Comparison of ENCODE assay signal across 8 cellular contexts in genomic region chr13:42049454-42049780, GRCh38. TPM values are rescaled to one million over a fixed set of nuclear protein-coding genes. Genes with fewer than 3 reads are reported as not detected.
DNase-seq lines count a peak whose midpoint lies in the region; ATAC-seq, FAIRE-seq and TF ChIP-seq lines count a peak whose summit lies in the region.

No MANE protein-coding gene starts in this region.

- FAIRE-seq in A549 (lab: Jason Lieb, UNC) (no peak), RCC 7860 (lab: Jason Lieb, UNC) (no peak)

- no peak overlapping the region for H3K27ac Mint-ChIP-seq in stimulated activated effector memory CD8-positive, alpha-beta T cell treated with anti-CD3 and anti-CD28 coated beads, Interleukin-12 subunit alpha, Interleukin-12 subunit beta, amount 100 ng/mL, for 72 hours

- TF ChIP-seq EP300 in A549 (IDR thresholded peaks at IDR 0.05): no peak

- H3K4me1 ChIP-seq in A549 (peaks cover 20% of the 10 kb centered on the region), right atrium auricular region (peaks cover 0 to 14% of the 10 kb centered on the region in 2 donors)

- H3K4me1 Mint-ChIP-seq in stimulated activated effector memory CD8-positive, alpha-beta T cell treated with anti-CD3 and anti-CD28 coated beads, Interleukin-12 subunit alpha, Interleukin-12 subunit beta, amount 100 ng/mL, for 72 hours: peaks cover 14% of the 10 kb centered on the region

- H3K9me3 Mint-ChIP-seq in stimulated activated effector memory CD8-positive, alpha-beta T cell treated with anti-CD3 and anti-CD28 coated beads, Interleukin-12 subunit alpha, Interleukin-12 subunit beta, amount 100 ng/mL, for 72 hours: no peaks in the 10 kb centered on the region

- H3K9ac ChIP-seq in SU-DHL-6 (ENCODE audit: low read length): peak overlapping the region; percentile 78

- 12% methylated on average over 8 of the region's 11 CpGs for WGBS in A549 (ENCODE audit: missing lambda C conversion rate)

- H3K36me3 Mint-ChIP-seq in stimulated activated effector memory CD8-positive, alpha-beta T cell treated with anti-CD3 and anti-CD28 coated beads, Interleukin-12 subunit alpha, Interleukin-12 subunit beta, amount 100 ng/mL, for 72 hours: peaks cover 8% of the 10 kb centered on the region

- TF ChIP-seq CTCF in A549 (IDR thresholded peaks at IDR 0.05) (no peak), SU-DHL-6 (IDR thresholded peaks at IDR 0.05; ENCODE audit: insufficient read depth, low read length, poor library complexity, severe bottlenecking) (no peak), right atrium auricular region (IDR thresholded peaks at IDR 0.05) (no peak)

- H3K27me3 ChIP-seq in SU-DHL-6 (ENCODE audit: low read length) (no peaks in the 10 kb centered on the region), right atrium auricular region (no peaks in the 10 kb centered on the region)

- H3F3A ChIP-seq in SU-DHL-6 (ENCODE audit: insufficient read depth): peaks cover 22% of the 10 kb centered on the region; the same call in 1 of the 2 replicates

- POLR2A ChIA-PET in A549 (lab: Yijun Ruan, JAX): interaction anchor here (1.7 kb wide), 1 partner anchor 57 kb away, joined by 5 read pairs; no protein-coding TSS in a partner anchor

- H3K4me3 Mint-ChIP-seq in stimulated activated effector memory CD8-positive, alpha-beta T cell treated with anti-CD3 and anti-CD28 coated beads, Interleukin-12 subunit alpha, Interleukin-12 subunit beta, amount 100 ng/mL, for 72 hours: peak overlapping the region; percentile 85

- no peak for TF ChIP-seq RAD21 in A549 (conservative IDR thresholded peaks at IDR 0.05 in 1 of 2, IDR thresholded peaks at IDR 0.05 in 1 of 2)

- CTCF ChIA-PET in A549 (lab: Yijun Ruan, JAX): interaction anchor here (1.0 kb wide), 1 partner anchor 13 kb away, joined by 5 read pairs; no protein-coding TSS in a partner anchor

- peak overlapping the region; percentile 73 for H2AFZ ChIP-seq in SU-DHL-6 (ENCODE audit: low read depth, low read length, severe bottlenecking)

- peak in 1 of 2 experiments; percentile 28; a peak in 3 of 6 replicates for ATAC-seq in A549
- ATAC-seq in GM21367 (IDR thresholded peaks at IDR 0.05; ENCODE audit: unreplicated experiment): peak; percentile 26
- peak; percentile 52 for ATAC-seq in stimulated activated effector memory CD8-positive, alpha-beta T cell treated with anti-CD3 and anti-CD28 coated beads, Interleukin-12 subunit alpha, Interleukin-12 subunit beta, amount 100 ng/mL, for 72 hours

- H3K36me3 ChIP-seq in SU-DHL-6 (ENCODE audit: low read length) (no peaks in the 10 kb centered on the region), right atrium auricular region (no peaks in the 10 kb centered on the region)

- H3K9me3 ChIP-seq in A549 (no peaks in the 10 kb centered on the region), SU-DHL-6 (ENCODE audit: insufficient read depth, low read length) (no peaks in the 10 kb centered on the region), right atrium auricular region (no peaks in the 10 kb centered on the region)

- H4K20me1 ChIP-seq in SU-DHL-6 (ENCODE audit: low read depth, low read length): no peaks in the 10 kb centered on the region

- H3K4me3 ChIP-seq in A549 (peak overlapping the region; percentile 64), SU-DHL-6 (ENCODE audit: insufficient read depth, low read length, poor library complexity, severe bottlenecking) (peak overlapping the region; percentile 51), right atrium auricular region (peak overlapping the region; percentile 60 to 94)

- peak overlapping the region; percentile 63 to 100 for H3K27ac ChIP-seq in A549
- H3K27ac ChIP-seq in SU-DHL-6 (ENCODE audit: low read depth, low read length): no peak overlapping the region
- H3K27ac ChIP-seq in right atrium auricular region: peak overlapping the region; percentile 81 to 93

- H3K4me2 ChIP-seq in A549 (peak overlapping the region; percentile 71), SU-DHL-6 (ENCODE audit: low read depth, low read length, poor library complexity, severe bottlenecking) (peak overlapping the region; percentile 58)

- H3K79me2 ChIP-seq in SU-DHL-6 (ENCODE audit: insufficient read depth, low read length): no peaks in the 10 kb centered on the region

- no peak for DNase-seq in A549 (ENCODE audit: low read depth in 1 of 2, low spot score in 1 of 2)
- no peak for DNase-seq in right atrium auricular region (ENCODE audit: low spot score)
- DNase-seq in stimulated activated effector memory CD8-positive, alpha-beta T cell treated with anti-CD3 and anti-CD28 coated beads, Interleukin-12 subunit alpha, Interleukin-12 subunit beta, amount 100 ng/mL, for 72 hours (ENCODE audit: low spot score in 2 of 2): no peak
- no peak for DNase-seq in CD1c-positive myeloid dendritic cell (ENCODE audit: extremely low spot score)
- no peak for DNase-seq in GM03348 (ENCODE audit: low spot score)
- DNase-seq in RCC 7860 (ENCODE audit: low spot score): no peak

- no peak; the same call in 1 of the 2 replicates for TF ChIP-seq POLR2A in A549 (IDR thresholded peaks at IDR 0.05; ENCODE audit: low read length)

- H3K9me2 ChIP-seq in SU-DHL-6 (replicated peaks; ENCODE audit: insufficient read depth, low read length): no peaks in the 10 kb centered on the region

TF ChIP-seq in A549, 52 proteins besides CTCF, POLR2A, EP300 and RAD21:
- TF ChIP-seq MAX (IDR thresholded peaks at IDR 0.05) (peak; percentile 71), HDAC2 (IDR thresholded peaks at IDR 0.05) (no peak), RFX5 (IDR thresholded peaks at IDR 0.05) (no peak), ZC3H11A (IDR thresholded peaks at IDR 0.05) (no peak), POLR2AphosphoS2 (conservative IDR thresholded peaks at IDR 0.05; ENCODE audit: low read length) (no peak), HOXB5 (CRISPR knock-in tag; IDR thresholded peaks at IDR 0.05) (no peak), KDM1A (IDR thresholded peaks at IDR 0.05; ENCODE audit: low read depth) (no peak), E2F6 (IDR thresholded peaks at IDR 0.05; ENCODE audit: borderline replicate concordance, low read depth) (peak; percentile 86), FOSL2 (IDR thresholded peaks at IDR 0.05) (no peak), FOSL2 (CRISPR knock-in tag; IDR thresholded peaks at IDR 0.05) (no peak), RNF2 (IDR thresholded peaks at IDR 0.05; ENCODE audit: borderline replicate concordance, low read depth) (no peak), BCL3 (IDR thresholded peaks at IDR 0.05) (no peak)

RNA-seq across cellular contexts. Expression of gene DGKH, which starts 1.0 kb away (rescaled TPM):
- polyA plus RNA-seq in A549 (2011; rRNA removed) (6.3 and 6.7 TPM in 2 replicates), A549 (2017; fragmentation: RNase III; extraction: RNeasy Plus Mini Kit Qiagen cat#74134 plus additional on column Dnase treatment) (3.6 to 4.4 TPM (median 3.8 TPM) in 3 replicates)
- polyA plus RNA-seq in A549 (2012; cell fraction: cytosol; rRNA removed): 2.8 and 3.1 TPM in 2 replicates
- polyA plus RNA-seq in A549 (2012; cell fraction: nucleus; rRNA removed): 1.5 and 2.6 TPM in 2 replicates
- 12.4 and 14.1 TPM in 2 replicates for polyA minus RNA-seq in A549 (2011; rRNA and poly(A)+ RNA removed)
- total RNA-seq in right atrium auricular region: 1 to 10 TPM; 4.1 to 6.6 TPM
